Comparison of ENCODE assay signal across 1 cellular context in the genomic region with DNA sequence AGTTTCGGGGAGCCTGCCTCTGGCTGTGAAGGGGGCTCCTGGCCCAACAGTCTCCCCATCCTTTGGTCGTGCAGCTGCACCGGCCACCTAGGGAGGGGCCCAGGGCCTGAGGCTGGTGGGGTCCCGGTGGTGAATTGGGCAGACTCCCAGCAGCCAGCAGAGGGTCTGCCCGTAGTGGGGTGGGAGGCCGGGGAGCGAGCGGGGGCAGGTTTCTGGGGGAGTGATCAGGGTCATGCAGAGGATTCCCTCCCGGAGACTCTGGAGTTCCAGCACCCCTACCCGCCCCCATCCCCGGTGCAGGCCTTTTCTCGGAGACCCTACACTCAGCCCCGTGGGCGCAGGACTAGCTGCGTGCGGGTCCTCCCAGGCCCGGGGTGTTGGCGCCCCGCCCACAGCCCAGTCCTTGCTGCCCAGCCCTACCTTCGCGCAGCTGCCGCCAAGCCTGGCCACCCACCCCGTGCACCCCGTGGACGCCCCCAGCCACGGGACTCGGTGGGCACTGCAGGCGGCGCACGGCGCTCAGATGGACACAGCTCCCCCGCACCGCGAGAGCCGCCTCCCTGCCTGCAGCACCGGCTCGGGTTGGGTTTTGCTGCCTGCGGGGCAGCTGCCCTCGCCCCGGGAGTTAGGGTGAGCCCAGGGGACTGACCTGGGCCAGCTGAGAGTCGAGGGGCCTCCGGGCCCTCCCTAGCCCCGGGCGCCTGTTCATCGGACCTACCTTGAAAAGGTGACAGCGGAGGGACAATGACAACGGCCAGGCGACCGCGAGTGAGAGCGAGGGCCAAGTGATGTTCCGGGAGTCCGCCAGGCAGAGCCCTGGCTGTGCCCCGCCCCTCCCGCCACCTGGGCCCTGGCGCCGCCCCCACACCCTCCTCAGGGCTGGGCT.
A peak's percentile ranks its signal among the peaks of the same experiment; 100 is the strongest.
TF ChIP-seq lines count a peak whose summit lies in the region.

A gene with protein sequence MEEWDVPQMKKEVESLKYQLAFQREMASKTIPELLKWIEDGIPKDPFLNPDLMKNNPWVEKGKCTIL (minus strand): TSS at position 787 of the 886 bp plus-strand sequence. CDS start 1,657 bp downstream, outside the sequence.

TF ChIP-seq in HEK293, 187 proteins besides CTCF, POLR2A, EP300 and RAD21 (continued from another document):
- no peak for TF ChIP-seq KLF10 (tag by site-specific recombination; IDR thresholded peaks at IDR 0.05)
- TF ChIP-seq, protein P1, sequence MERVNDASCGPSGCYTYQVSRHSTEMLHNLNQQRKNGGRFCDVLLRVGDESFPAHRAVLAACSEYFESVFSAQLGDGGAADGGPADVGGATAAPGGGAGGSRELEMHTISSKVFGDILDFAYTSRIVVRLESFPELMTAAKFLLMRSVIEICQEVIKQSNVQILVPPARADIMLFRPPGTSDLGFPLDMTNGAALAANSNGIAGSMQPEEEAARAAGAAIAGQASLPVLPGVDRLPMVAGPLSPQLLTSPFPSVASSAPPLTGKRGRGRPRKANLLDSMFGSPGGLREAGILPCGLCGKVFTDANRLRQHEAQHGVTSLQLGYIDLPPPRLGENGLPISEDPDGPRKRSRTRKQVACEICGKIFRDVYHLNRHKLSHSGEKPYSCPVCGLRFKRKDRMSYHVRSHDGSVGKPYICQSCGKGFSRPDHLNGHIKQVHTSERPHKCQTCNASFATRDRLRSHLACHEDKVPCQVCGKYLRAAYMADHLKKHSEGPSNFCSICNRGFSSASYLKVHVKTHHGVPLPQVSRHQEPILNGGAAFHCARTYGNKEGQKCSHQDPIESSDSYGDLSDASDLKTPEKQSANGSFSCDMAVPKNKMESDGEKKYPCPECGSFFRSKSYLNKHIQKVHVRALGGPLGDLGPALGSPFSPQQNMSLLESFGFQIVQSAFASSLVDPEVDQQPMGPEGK (tag by site-specific recombination; IDR thresholded peaks at IDR 0.05), result peak; percentile 25; the same call in 1 of the 2 replicates
- TF ChIP-seq ZBTB21 (tag by site-specific recombination; IDR thresholded peaks at IDR 0.05), result no peak
- TF ChIP-seq, protein P2, sequence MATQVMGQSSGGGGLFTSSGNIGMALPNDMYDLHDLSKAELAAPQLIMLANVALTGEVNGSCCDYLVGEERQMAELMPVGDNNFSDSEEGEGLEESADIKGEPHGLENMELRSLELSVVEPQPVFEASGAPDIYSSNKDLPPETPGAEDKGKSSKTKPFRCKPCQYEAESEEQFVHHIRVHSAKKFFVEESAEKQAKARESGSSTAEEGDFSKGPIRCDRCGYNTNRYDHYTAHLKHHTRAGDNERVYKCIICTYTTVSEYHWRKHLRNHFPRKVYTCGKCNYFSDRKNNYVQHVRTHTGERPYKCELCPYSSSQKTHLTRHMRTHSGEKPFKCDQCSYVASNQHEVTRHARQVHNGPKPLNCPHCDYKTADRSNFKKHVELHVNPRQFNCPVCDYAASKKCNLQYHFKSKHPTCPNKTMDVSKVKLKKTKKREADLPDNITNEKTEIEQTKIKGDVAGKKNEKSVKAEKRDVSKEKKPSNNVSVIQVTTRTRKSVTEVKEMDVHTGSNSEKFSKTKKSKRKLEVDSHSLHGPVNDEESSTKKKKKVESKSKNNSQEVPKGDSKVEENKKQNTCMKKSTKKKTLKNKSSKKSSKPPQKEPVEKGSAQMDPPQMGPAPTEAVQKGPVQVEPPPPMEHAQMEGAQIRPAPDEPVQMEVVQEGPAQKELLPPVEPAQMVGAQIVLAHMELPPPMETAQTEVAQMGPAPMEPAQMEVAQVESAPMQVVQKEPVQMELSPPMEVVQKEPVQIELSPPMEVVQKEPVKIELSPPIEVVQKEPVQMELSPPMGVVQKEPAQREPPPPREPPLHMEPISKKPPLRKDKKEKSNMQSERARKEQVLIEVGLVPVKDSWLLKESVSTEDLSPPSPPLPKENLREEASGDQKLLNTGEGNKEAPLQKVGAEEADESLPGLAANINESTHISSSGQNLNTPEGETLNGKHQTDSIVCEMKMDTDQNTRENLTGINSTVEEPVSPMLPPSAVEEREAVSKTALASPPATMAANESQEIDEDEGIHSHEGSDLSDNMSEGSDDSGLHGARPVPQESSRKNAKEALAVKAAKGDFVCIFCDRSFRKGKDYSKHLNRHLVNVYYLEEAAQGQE (tag by site-specific recombination; IDR thresholded peaks at IDR 0.05), result no peak
- no peak for TF ChIP-seq PRDM1 (tag by site-specific recombination; IDR thresholded peaks at IDR 0.05)
- TF ChIP-seq ZIC2 (tag by site-specific recombination; IDR thresholded peaks at IDR 0.05), result peak; percentile 99
- TF ChIP-seq ZFHX2 (tag by site-specific recombination; conservative IDR thresholded peaks at IDR 0.05), result peak; percentile 95
- peak; percentile 53 for TF ChIP-seq GLIS2 (tag by site-specific recombination; IDR thresholded peaks at IDR 0.05)
- no peak for TF ChIP-seq HOXD13 (CRISPR knock-in tag; IDR thresholded peaks at IDR 0.05; ENCODE audit: borderline replicate concordance)
- TF ChIP-seq SP2 (tag by site-specific recombination; IDR thresholded peaks at IDR 0.05), result peak; percentile 22; the same call in 1 of the 2 replicates
- TF ChIP-seq, protein P3, sequence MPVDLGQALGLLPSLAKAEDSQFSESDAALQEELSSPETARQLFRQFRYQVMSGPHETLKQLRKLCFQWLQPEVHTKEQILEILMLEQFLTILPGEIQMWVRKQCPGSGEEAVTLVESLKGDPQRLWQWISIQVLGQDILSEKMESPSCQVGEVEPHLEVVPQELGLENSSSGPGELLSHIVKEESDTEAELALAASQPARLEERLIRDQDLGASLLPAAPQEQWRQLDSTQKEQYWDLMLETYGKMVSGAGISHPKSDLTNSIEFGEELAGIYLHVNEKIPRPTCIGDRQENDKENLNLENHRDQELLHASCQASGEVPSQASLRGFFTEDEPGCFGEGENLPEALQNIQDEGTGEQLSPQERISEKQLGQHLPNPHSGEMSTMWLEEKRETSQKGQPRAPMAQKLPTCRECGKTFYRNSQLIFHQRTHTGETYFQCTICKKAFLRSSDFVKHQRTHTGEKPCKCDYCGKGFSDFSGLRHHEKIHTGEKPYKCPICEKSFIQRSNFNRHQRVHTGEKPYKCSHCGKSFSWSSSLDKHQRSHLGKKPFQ (tag by site-specific recombination; IDR thresholded peaks at IDR 0.05), result no peak
- TF ChIP-seq GLIS1 (tag by site-specific recombination; IDR thresholded peaks at IDR 0.05), result peak; percentile 81
- TF ChIP-seq, protein P4, sequence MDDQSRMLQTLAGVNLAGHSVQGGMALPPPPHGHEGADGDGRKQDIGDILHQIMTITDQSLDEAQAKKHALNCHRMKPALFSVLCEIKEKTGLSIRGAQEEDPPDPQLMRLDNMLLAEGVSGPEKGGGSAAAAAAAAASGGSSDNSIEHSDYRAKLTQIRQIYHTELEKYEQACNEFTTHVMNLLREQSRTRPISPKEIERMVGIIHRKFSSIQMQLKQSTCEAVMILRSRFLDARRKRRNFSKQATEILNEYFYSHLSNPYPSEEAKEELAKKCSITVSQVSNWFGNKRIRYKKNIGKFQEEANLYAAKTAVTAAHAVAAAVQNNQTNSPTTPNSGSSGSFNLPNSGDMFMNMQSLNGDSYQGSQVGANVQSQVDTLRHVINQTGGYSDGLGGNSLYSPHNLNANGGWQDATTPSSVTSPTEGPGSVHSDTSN (CRISPR knock-in tag; IDR thresholded peaks at IDR 0.05), result peak; percentile 44; the same call in 1 of the 2 replicates
- TF ChIP-seq EGR2 (tag by site-specific recombination; IDR thresholded peaks at IDR 0.05; ENCODE audit: low read depth), result peak; percentile 90
- TF ChIP-seq KLF1 (tag by site-specific recombination; IDR thresholded peaks at IDR 0.05), result 0 out of 2 replicates have a peak, but pooled peaks have one; percentile 29
- TF ChIP-seq SCRT1 (tag by site-specific recombination; IDR thresholded peaks at IDR 0.05; ENCODE audit: borderline replicate concordance), result no peak
- TF ChIP-seq, protein P5, sequence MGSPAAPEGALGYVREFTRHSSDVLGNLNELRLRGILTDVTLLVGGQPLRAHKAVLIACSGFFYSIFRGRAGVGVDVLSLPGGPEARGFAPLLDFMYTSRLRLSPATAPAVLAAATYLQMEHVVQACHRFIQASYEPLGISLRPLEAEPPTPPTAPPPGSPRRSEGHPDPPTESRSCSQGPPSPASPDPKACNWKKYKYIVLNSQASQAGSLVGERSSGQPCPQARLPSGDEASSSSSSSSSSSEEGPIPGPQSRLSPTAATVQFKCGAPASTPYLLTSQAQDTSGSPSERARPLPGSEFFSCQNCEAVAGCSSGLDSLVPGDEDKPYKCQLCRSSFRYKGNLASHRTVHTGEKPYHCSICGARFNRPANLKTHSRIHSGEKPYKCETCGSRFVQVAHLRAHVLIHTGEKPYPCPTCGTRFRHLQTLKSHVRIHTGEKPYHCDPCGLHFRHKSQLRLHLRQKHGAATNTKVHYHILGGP (tag by site-specific recombination; IDR thresholded peaks at IDR 0.05), result no peak
- TF ChIP-seq KLF9 (tag by site-specific recombination; IDR thresholded peaks at IDR 0.05; ENCODE audit: low read depth), result peak; percentile 25; the same call in 1 of the 2 replicates
